In genomic region chr17:173064-173911, GRCh38 we compare ENCODE assay signal across 26 cellular contexts. TPM values are rescaled to one million over a fixed set of nuclear protein-coding genes. Genes with fewer than 3 reads are reported as not detected.
"Had no signal": no experiment of that assay in that cellular context is flagged by ENCODE, and none has a peak within 500 bp of the region (broad histone marks: within the 10 kb centered on the region; RNA-seq: fewer than 3 reads in every experiment).

No MANE protein-coding gene starts in this region.

- H3K36me3 Mint-ChIP-seq: activated CD4-positive, alpha-beta memory T cell treated with anti-CD3 and anti-CD28 coated beads for 36 hours; activated naive CD8-positive, alpha-beta T cell treated with anti-CD3 and anti-CD28 coated beads, Interleukin-2, amount 10 ng/mL, durations not matched to agents 7 days and 5 days; naive B cell had no signal

- H3K4me3 ChIP-seq: coronary artery, heart right ventricle, lower lobe of right lung, ovary, prostate gland, right atrium auricular region, thyroid gland, upper lobe of right lung had no signal

- H3K27me3 ChIP-seq: ovary, right atrium auricular region, thyroid gland, upper lobe of right lung had no signal

- ATAC-seq: left lobe of liver, T-helper 17 cell, upper lobe of right lung had no signal

- H3K27ac ChIP-seq: coronary artery, epithelial cell of prostate, heart right ventricle, lower lobe of right lung, ovary, prostate gland, right atrium auricular region, thyroid gland, upper lobe of right lung had no signal

- H3K36me3 ChIP-seq: lower lobe of right lung, ovary, prostate gland, right atrium auricular region, thyroid gland, upper lobe of right lung had no signal

- H3K4me3 Mint-ChIP-seq: activated CD4-positive, alpha-beta memory T cell treated with anti-CD3 and anti-CD28 coated beads for 36 hours; activated naive CD4-positive, alpha-beta T cell treated with anti-CD3 and anti-CD28 coated beads for 36 hours; activated naive CD8-positive, alpha-beta T cell treated with anti-CD3 and anti-CD28 coated beads, Interleukin-2, amount 10 ng/mL, durations not matched to agents 7 days and 5 days; naive B cell; stimulated activated naive CD8-positive, alpha-beta T cell treated with anti-CD3 and anti-CD28 coated beads, Interleukin-15, Interleukin-2, amounts not matched to agents 100 ng/mL and 50 ng/mL, for 24 hours; T-helper 17 cell had no signal

- DNase-seq: activated CD4-positive, alpha-beta memory T cell treated with anti-CD3 and anti-CD28 coated beads for 36 hours; activated CD4-positive, alpha-beta T cell treated with anti-CD3 and anti-CD28 coated beads for 48 hours; activated effector memory CD4-positive, alpha-beta T cell treated with Interleukin-2 at 50 U/mL for 16 hours; activated naive CD4-positive, alpha-beta T cell treated with anti-CD3 and anti-CD28 coated beads for 36 hours; activated naive CD8-positive, alpha-beta T cell treated with anti-CD3 and anti-CD28 coated beads, Interleukin-2, amount 10 ng/mL, durations not matched to agents 7 days and 5 days; activated T-cell treated with anti-CD3 and anti-CD28 coated beads, Interleukin-2, amount 50 U/mL, for 48 hours; amniotic stem cell; cerebellar nuclear complex; heart right ventricle; lower lobe of right lung; naive B cell; ovary; stimulated activated CD4-positive, alpha-beta T cell treated with anti-CD3 and anti-CD28 coated beads, Interleukin-4, amount 100 ng/mL, for 4 hours; T-helper 17 cell; thyroid gland; upper lobe of right lung had no signal

- H3K27ac Mint-ChIP-seq: activated CD4-positive, alpha-beta memory T cell treated with anti-CD3 and anti-CD28 coated beads for 36 hours; activated naive CD4-positive, alpha-beta T cell treated with anti-CD3 and anti-CD28 coated beads for 36 hours; activated naive CD8-positive, alpha-beta T cell treated with anti-CD3 and anti-CD28 coated beads, Interleukin-2, amount 10 ng/mL, durations not matched to agents 7 days and 5 days; naive B cell; stimulated activated naive CD8-positive, alpha-beta T cell treated with anti-CD3 and anti-CD28 coated beads, Interleukin-15, Interleukin-2, amounts not matched to agents 100 ng/mL and 50 ng/mL, for 24 hours; T-helper 17 cell had no signal

- H3K9me3 Mint-ChIP-seq: activated CD4-positive, alpha-beta memory T cell treated with anti-CD3 and anti-CD28 coated beads for 36 hours; activated naive CD4-positive, alpha-beta T cell treated with anti-CD3 and anti-CD28 coated beads for 36 hours; activated naive CD8-positive, alpha-beta T cell treated with anti-CD3 and anti-CD28 coated beads, Interleukin-2, amount 10 ng/mL, durations not matched to agents 7 days and 5 days; naive B cell; stimulated activated naive CD8-positive, alpha-beta T cell treated with anti-CD3 and anti-CD28 coated beads, Interleukin-15, Interleukin-2, amounts not matched to agents 100 ng/mL and 50 ng/mL, for 24 hours had no signal

- H3K4me1 Mint-ChIP-seq: naive B cell had no signal

- H3K9me3 ChIP-seq: heart right ventricle, lower lobe of right lung, ovary, prostate gland, right atrium auricular region, thyroid gland, upper lobe of right lung had no signal

- H3K4me1 ChIP-seq: prostate gland, right atrium auricular region, thyroid gland, upper lobe of right lung had no signal

RNA-seq across cellular contexts. Expression of gene DOC2B, which starts 8.2 kb away (rescaled TPM):
- total RNA-seq: activated naive CD8-positive, alpha-beta T cell treated with anti-CD3 and anti-CD28 coated beads, Interleukin-2, amount 10 ng/mL, durations not matched to agents 7 days and 5 days; fibroblast of villous mesenchyme had no signal

RNA-seq across cellular contexts. Expression of gene SCGB1C2, which starts 35.9 kb away (rescaled TPM):
- total RNA-seq: activated CD4-positive, alpha-beta memory T cell treated with anti-CD3 and anti-CD28 coated beads for 36 hours; activated naive CD4-positive, alpha-beta T cell treated with anti-CD3 and anti-CD28 coated beads for 36 hours; activated naive CD8-positive, alpha-beta T cell treated with anti-CD3 and anti-CD28 coated beads, Interleukin-2, amount 10 ng/mL, durations not matched to agents 7 days and 5 days; fibroblast of villous mesenchyme; heart right ventricle; kidney epithelial cell; left lobe of liver; lower lobe of right lung; mesenteric fat pad; mucosa of gallbladder; ovary; prostate gland; right atrium auricular region; T-helper 17 cell; thyroid gland; upper lobe of right lung had no signal
- polyA plus RNA-seq: heart right ventricle, ovary had no signal
